ENCODE assay signal across 15 cellular contexts in genomic region chr6:49454787-49455709, GRCh38. TPM values are rescaled to one million over a fixed set of nuclear protein-coding genes. Genes with fewer than 3 reads are reported as not detected.
DNase-seq lines count a peak whose midpoint lies in the region; ATAC-seq, FAIRE-seq and TF ChIP-seq lines count a peak whose summit lies in the region.
"Had no signal": no experiment of that assay in that cellular context is flagged by ENCODE, and none has a peak within 500 bp of the region (broad histone marks: within the 10 kb centered on the region; RNA-seq: fewer than 3 reads in every experiment).

No MANE protein-coding gene starts in this region.

- H3K4me1 Mint-ChIP-seq in activated naive CD4-positive, alpha-beta T cell treated with anti-CD3 and anti-CD28 coated beads, Interleukin-2, amount 10 ng/mL, durations not matched to agents 7 days and 5 days, result peaks cover 11% of the 10 kb centered on the region
- H3K4me1 Mint-ChIP-seq in activated naive CD4-positive, alpha-beta T cell treated with anti-CD3 and anti-CD28 coated beads for 36 hours (ENCODE audit: low read depth), result peaks cover 8% of the 10 kb centered on the region

- peak overlapping the region; percentile 81 for H2AFZ ChIP-seq in GM12878 (ENCODE audit: control insufficient read depth, low read depth, low read length)

- H3K9ac ChIP-seq in GM12878 (ENCODE audit: control insufficient read depth, insufficient read depth, low read length), result no peak overlapping the region; the same call in 1 of the 2 replicates

- in situ Hi-C loops in GM12878 (cut with MboI), result no loop called here

- POLR2A ChIA-PET in GM12878 (lab: Charles Lee), result no interaction called here

- H3K27me3 Mint-ChIP-seq in activated naive CD4-positive, alpha-beta T cell treated with anti-CD3 and anti-CD28 coated beads, Interleukin-2, amount 10 ng/mL, durations not matched to agents 7 days and 5 days, result no peaks in the 10 kb centered on the region
- no peaks in the 10 kb centered on the region for H3K27me3 Mint-ChIP-seq in activated naive CD4-positive, alpha-beta T cell treated with anti-CD3 and anti-CD28 coated beads for 36 hours (ENCODE audit: low read depth)

- H3K36me3 Mint-ChIP-seq in activated naive CD4-positive, alpha-beta T cell treated with anti-CD3 and anti-CD28 coated beads, Interleukin-2, amount 10 ng/mL, durations not matched to agents 7 days and 5 days, result peaks cover 25% of the 10 kb centered on the region
- H3K36me3 Mint-ChIP-seq in activated naive CD4-positive, alpha-beta T cell treated with anti-CD3 and anti-CD28 coated beads for 36 hours (ENCODE audit: low read depth), result peaks cover 11% of the 10 kb centered on the region

- H3K27me3 ChIP-seq in GM12878 (replicated peaks in 1 of 2; ENCODE audit: control insufficient read depth in 2 of 2, insufficient read depth in 2 of 2, low read length in 1 of 2) (no peaks in the 10 kb centered on the region), tibial nerve (no peaks in the 10 kb centered on the region)

- intact Hi-C loops in activated naive CD4-positive, alpha-beta T cell treated with anti-CD3 and anti-CD28 coated beads for 36 hours (cut with micrococcal nuclease), result no loop called here
- intact Hi-C loops in GM12878 (cut with micrococcal nuclease; ENCODE audit: unreplicated experiment), result no loop called here

- SMC1A ChIA-PET in GM12878 (lab: Charles Lee; ENCODE audit: uncharacterized antibody, unreplicated experiment), result interaction anchor here (0.8 to 1.0 kb wide), 2 partner anchors 10 to 76 kb away, joined by 3 to 4 read pairs; no protein-coding TSS in a partner anchor

- RAD21 ChIA-PET in GM12878 (lab: Charles Lee; ENCODE audit: unreplicated experiment), result interaction anchor here (1.1 kb wide), 1 partner anchor 45 kb away, joined by 3 read pairs; no protein-coding TSS in a partner anchor

- DNase-seq in activated naive CD4-positive, alpha-beta T cell treated with anti-CD3 and anti-CD28 coated beads, Interleukin-2, amount 10 ng/mL, durations not matched to agents 7 days and 5 days, result no peak
- DNase-seq in activated naive CD4-positive, alpha-beta T cell treated with anti-CD3 and anti-CD28 coated beads for 36 hours, result no peak
- DNase-seq in GM12878 (ENCODE audit: low read depth, low spot score) (no peak), tibial nerve (ENCODE audit: low spot score in 2 of 2) (no peak), NCI-H345 (lab: John Stamatoyannopoulos, UW) (no peak), cerebellar cortex (ENCODE audit: low spot score) (no peak)
- DNase-seq: activated effector memory CD4-positive, alpha-beta T cell treated with anti-CD3 and anti-CD28 coated beads, Interleukin-2, amount 50 U/mL, for 16 hours; DMS79; left colon; NCI-H187; retina; stimulated activated CD4-positive, alpha-beta T cell treated with anti-CD3 and anti-CD28 coated beads, Interleukin-4, amount 100 ng/mL, for 1 hour; stimulated activated naive CD4-positive, alpha-beta T cell had no signal

- H3K36me3 ChIP-seq in GM12878 (ENCODE audit: control insufficient read depth in 2 of 2, insufficient read depth in 2 of 2, low read length in 1 of 2) (peaks cover 0 to 2% of the 10 kb centered on the region in 2 experiments; a peak in 1 of 4 replicates), tibial nerve (peaks cover 0 to 80% (median 0%) of the 10 kb centered on the region in 3 donors)

- no peak overlapping the region for H3K4me3 Mint-ChIP-seq in activated naive CD4-positive, alpha-beta T cell treated with anti-CD3 and anti-CD28 coated beads, Interleukin-2, amount 10 ng/mL, durations not matched to agents 7 days and 5 days
- no peak overlapping the region for H3K4me3 Mint-ChIP-seq in activated naive CD4-positive, alpha-beta T cell treated with anti-CD3 and anti-CD28 coated beads for 36 hours

- no peaks in the 10 kb centered on the region for H4K20me1 ChIP-seq in GM12878 (ENCODE audit: control insufficient read depth, insufficient read depth)

- TF ChIP-seq POLR2A in GM12878 (IDR thresholded peaks at IDR 0.05; ENCODE audit: low read depth, low read length), result no peak
- TF ChIP-seq POLR2A in tibial nerve (IDR thresholded peaks at IDR 0.05), result no peak

- TF ChIP-seq EP300 in GM12878 (IDR thresholded peaks at IDR 0.05; ENCODE audit: borderline replicate concordance in 1 of 2, control insufficient read depth in 1 of 2, low read depth in 2 of 2, low read length in 2 of 2) (no peak), tibial nerve (IDR thresholded peaks at IDR 0.05) (no peak)

- FAIRE-seq in GM12878 (lab: Jason Lieb, UNC), result no peak

- H3K4me1 ChIP-seq in GM12878 (ENCODE audit: control insufficient read depth, insufficient read depth, low read length) (no peaks in the 10 kb centered on the region; the same call in 1 of the 2 replicates), tibial nerve (peaks cover 0 to 33% (median under 1%) of the 10 kb centered on the region in 4 donors)

- no peaks in the 10 kb centered on the region for H3K9me3 Mint-ChIP-seq in activated naive CD4-positive, alpha-beta T cell treated with anti-CD3 and anti-CD28 coated beads, Interleukin-2, amount 10 ng/mL, durations not matched to agents 7 days and 5 days
- H3K9me3 Mint-ChIP-seq in activated naive CD4-positive, alpha-beta T cell treated with anti-CD3 and anti-CD28 coated beads for 36 hours, result no peaks in the 10 kb centered on the region

- CTCF ChIA-PET in activated naive CD4-positive, alpha-beta T cell treated with anti-CD3 and anti-CD28 coated beads, Interleukin-2, amount 10 ng/mL, durations not matched to agents 7 days and 5 days (lab: Charles Lee), result interaction anchor here (0.7 to 1.1 kb wide), 4 partner anchors 10 to 147 kb away, joined by 3 to 4 read pairs (median 3); no protein-coding TSS in a partner anchor
- CTCF ChIA-PET in activated naive CD4-positive, alpha-beta T cell treated with anti-CD3 and anti-CD28 coated beads for 36 hours (lab: Charles Lee), result interaction anchor here (0.8 kb wide), 1 partner anchor 9 kb away, joined by 3 read pairs; no protein-coding TSS in a partner anchor
- CTCF ChIA-PET in GM12878 (lab: Yijun Ruan, JAX), result interaction anchor here (0.9 to 1.6 kb wide), 2 partner anchors 12 to 77 kb away, joined by 3 to 6 read pairs; no protein-coding TSS in a partner anchor

- BruUV-seq in GM12878 (replicated peaks; lab: Mats Ljungman, UMichigan), result no TSS peak

- H3K27ac ChIP-seq in GM12878 (ENCODE audit: control insufficient read depth, insufficient read depth) (peak overlapping the region; percentile 69), tibial nerve (no peak overlapping the region)

- peak overlapping the region; percentile 74 for H3K27ac Mint-ChIP-seq in activated naive CD4-positive, alpha-beta T cell treated with anti-CD3 and anti-CD28 coated beads, Interleukin-2, amount 10 ng/mL, durations not matched to agents 7 days and 5 days
- H3K27ac Mint-ChIP-seq in activated naive CD4-positive, alpha-beta T cell treated with anti-CD3 and anti-CD28 coated beads for 36 hours, result no peak overlapping the region

- ATAC-seq in GM21619 (IDR thresholded peaks at IDR 0.05; ENCODE audit: unreplicated experiment) (peak; percentile 52), HG03064 (IDR thresholded peaks at IDR 0.05; ENCODE audit: low read depth, unreplicated experiment) (peak; percentile 78), GM12878 (peak; percentile 74)
- ATAC-seq: left colon had no signal

- peak overlapping the region; percentile 81 for H3K4me2 ChIP-seq in GM12878 (ENCODE audit: control insufficient read depth, insufficient read depth)

- no peak for TF ChIP-seq CTCF in GM12878 (IDR thresholded peaks at IDR 0.05 in 2 of 3, conservative IDR thresholded peaks at IDR 0.05 in 1 of 3; ENCODE audit: control insufficient read depth in 2 of 3, extremely low read depth in 1 of 3, insufficient read depth in 1 of 3, low read depth in 3 of 3, low read length in 3 of 3)
- no peak for TF ChIP-seq CTCF in tibial nerve (IDR thresholded peaks at IDR 0.05)

- H3K79me2 ChIP-seq in GM12878 (ENCODE audit: control insufficient read depth, insufficient read depth, low read length), result no peaks in the 10 kb centered on the region

- WGBS in GM12878 (ENCODE audit: insufficient coverage, insufficient replicate concordance, low lambda C conversion rate, missing lambda C conversion rate), result 65% methylated on average over 3 of the region's 3 CpGs
- WGBS in tibial nerve, 2 donors, result 95 to 97% methylated on average over 3 of the region's 3 CpGs

- TF ChIP-seq RAD21 in GM12878 (IDR thresholded peaks at IDR 0.05; ENCODE audit: insufficient read depth, low read depth, low read length), result no peak

- peak overlapping the region; percentile 34; the same call in 1 of the 2 replicates for H3K4me3 ChIP-seq in GM12878
- H3K4me3 ChIP-seq in tibial nerve, result no peak overlapping the region

- H3K9me3 ChIP-seq in GM12878 (replicated peaks; ENCODE audit: control insufficient read depth, insufficient read depth, low read length), result no peaks in the 10 kb centered on the region
- H3K9me3 ChIP-seq in tibial nerve, result no peaks in the 10 kb centered on the region

RNA-seq across cellular contexts. Expression of gene MMUT, which starts 8.0 kb away (rescaled TPM):
- 10 to 100 TPM; 15.1 to 15.2 TPM for total RNA-seq in activated naive CD4-positive, alpha-beta T cell treated with anti-CD3 and anti-CD28 coated beads for 36 hours
- 10.4 and 10.7 TPM in 2 replicates for total RNA-seq in GM12878 (2013; cell fraction: nucleolus; rRNA removed)
- total RNA-seq in GM12878 (2014; rRNA removed) (6.4 and 6.6 TPM in 2 replicates), GM12878 (2014; rRNA removed; fragmentation: Illumina TruSeq; extraction: Trizol) (12.2 and 12.9 TPM in 2 replicates), GM12878 (2021) (11.1 and 12.0 TPM in 2 replicates), tibial nerve (10 to 100 TPM in 3 of 4 donors, 1 to 10 TPM in 1; 9.0 to 21.3 (median 19.4) TPM)
- 8.2 TPM for polyA plus RNA-seq in GM12878 (2011; ENCODE audit: low read depth)
- polyA plus RNA-seq in GM12878 (2011; rRNA removed) (15.3 and 24.6 TPM in 2 replicates), GM12878 (2014; fragmentation: Illumina TruSeq; extraction: Trizol) (13.1 and 15.5 TPM in 2 replicates), GM12878 (2014; fragmentation: Nextera tagmentation; extraction: Ambion mirVana) (10 to 100 TPM; 13.8 to 14.4 TPM), GM12878 (2014; rRNA removed) (7.9 and 10.1 TPM in 2 replicates), GM12878 (2016; fragmentation: Nextera tagmentation; extraction: Ambion mirVana) (10 to 100 TPM; 20.7 to 21.5 TPM)
- 4.5 and 5.1 TPM in 2 replicates for polyA plus RNA-seq in GM12878 (2011; cell fraction: cytosol; rRNA removed)
- 25.8 and 41.6 TPM in 2 replicates for polyA plus RNA-seq in GM12878 (2011; cell fraction: nucleus; rRNA removed)
- 9.4 and 11.9 TPM in 2 replicates for polyA plus RNA-seq in GM12878 (2012)
- 10.7 and 12.1 TPM in 2 replicates for polyA minus RNA-seq in GM12878 (2011; rRNA and poly(A)+ RNA removed)
- 2.8 and 3.3 TPM in 2 replicates for polyA minus RNA-seq in GM12878 (2011; cell fraction: cytosol; rRNA and poly(A)+ RNA removed)
- 8.6 and 11.5 TPM in 2 replicates for polyA minus RNA-seq in GM12878 (2011; cell fraction: nucleus; rRNA and poly(A)+ RNA removed)

RNA-seq across cellular contexts. Expression of gene CENPQ, which starts 8.1 kb away (rescaled TPM):
- total RNA-seq in activated naive CD4-positive, alpha-beta T cell treated with anti-CD3 and anti-CD28 coated beads for 36 hours, result 10 to 100 TPM; 19.3 to 19.9 TPM
- total RNA-seq in GM12878 (2013; cell fraction: nucleolus; rRNA removed), result 5.4 TPM in 2 replicates
- 9.6 and 11.6 TPM in 2 replicates for total RNA-seq in GM12878 (2014; rRNA removed)
- total RNA-seq in GM12878 (2014; rRNA removed; fragmentation: Illumina TruSeq; extraction: Trizol), result 15.9 and 16.8 TPM in 2 replicates
- 9.6 and 10.8 TPM in 2 replicates for total RNA-seq in GM12878 (2021)
- 3.4 TPM for polyA plus RNA-seq in GM12878 (2011; ENCODE audit: low read depth)
- 17.7 and 34.4 TPM in 2 replicates for polyA plus RNA-seq in GM12878 (2011; rRNA removed)
- polyA plus RNA-seq in GM12878 (2011; cell fraction: cytosol; rRNA removed), result 4.0 and 4.8 TPM in 2 replicates
- 8.3 and 9.4 TPM in 2 replicates for polyA plus RNA-seq in GM12878 (2011; cell fraction: nucleus; rRNA removed)
- 7.5 and 9.1 TPM in 2 replicates for polyA plus RNA-seq in GM12878 (2012)
- 18.7 and 21.7 TPM in 2 replicates for polyA plus RNA-seq in GM12878 (2014; fragmentation: Illumina TruSeq; extraction: Trizol)
- polyA plus RNA-seq in GM12878 (2014; fragmentation: Nextera tagmentation; extraction: Ambion mirVana), result 10 to 100 TPM; 23.6 to 34.2 TPM
- 6.9 and 7.4 TPM in 2 replicates for polyA plus RNA-seq in GM12878 (2014; rRNA removed)
- polyA plus RNA-seq in GM12878 (2016; fragmentation: Nextera tagmentation; extraction: Ambion mirVana), result 10 to 100 TPM; 17.8 to 19.0 TPM
- 4.3 and 5.4 TPM in 2 replicates for polyA minus RNA-seq in GM12878 (2011; rRNA and poly(A)+ RNA removed)
- polyA minus RNA-seq in GM12878 (2011; cell fraction: cytosol; rRNA and poly(A)+ RNA removed), result 1.3 and 2.6 TPM in 2 replicates
- 1.6 and 2.6 TPM in 2 replicates for polyA minus RNA-seq in GM12878 (2011; cell fraction: nucleus; rRNA and poly(A)+ RNA removed)
- total RNA-seq in tibial nerve, result 1 to 10 TPM; 2.4 to 7.1 (median 4.9) TPM

RNA-seq across cellular contexts. Expression of gene GLYATL3, which starts 44.7 kb away (rescaled TPM):
- not detected for total RNA-seq in activated naive CD4-positive, alpha-beta T cell treated with anti-CD3 and anti-CD28 coated beads for 36 hours
- not detected in 2 replicates for total RNA-seq in GM12878 (2013; cell fraction: nucleolus; rRNA removed)
- not detected in 2 replicates for total RNA-seq in GM12878 (2014; rRNA removed)
- not detected in 2 replicates for total RNA-seq in GM12878 (2014; rRNA removed; fragmentation: Illumina TruSeq; extraction: Trizol)
- not detected in 2 replicates for total RNA-seq in GM12878 (2021)
- polyA plus RNA-seq in GM12878 (2011; ENCODE audit: low read depth), result not detected
- not detected in 2 replicates for polyA plus RNA-seq in GM12878 (2011; rRNA removed)
- polyA plus RNA-seq in GM12878 (2011; cell fraction: cytosol; rRNA removed), result not detected in 2 replicates
- not detected in 2 replicates for polyA plus RNA-seq in GM12878 (2011; cell fraction: nucleus; rRNA removed)
- not detected in 2 replicates for polyA plus RNA-seq in GM12878 (2012)
- not detected in 2 replicates for polyA plus RNA-seq in GM12878 (2014; fragmentation: Illumina TruSeq; extraction: Trizol)
- polyA plus RNA-seq in GM12878 (2014; fragmentation: Nextera tagmentation; extraction: Ambion mirVana), result not detected
- not detected in 2 replicates for polyA plus RNA-seq in GM12878 (2014; rRNA removed)
- polyA plus RNA-seq in GM12878 (2016; fragmentation: Nextera tagmentation; extraction: Ambion mirVana), result not detected
- not detected in 2 replicates for polyA minus RNA-seq in GM12878 (2011; rRNA and poly(A)+ RNA removed)
- polyA minus RNA-seq in GM12878 (2011; cell fraction: cytosol; rRNA and poly(A)+ RNA removed), result not detected in 2 replicates
- polyA minus RNA-seq in GM12878 (2011; cell fraction: nucleus; rRNA and poly(A)+ RNA removed), result not detected in 2 replicates
- not detected for total RNA-seq in tibial nerve
